ENCODE assay signal across 8 cellular contexts in genomic region chr3:196568246-196569002, GRCh38. TPM values are rescaled to one million over a fixed set of nuclear protein-coding genes. Genes with fewer than 3 reads are reported as not detected.
DNase-seq lines count a peak whose midpoint lies in the region; ATAC-seq, FAIRE-seq and TF ChIP-seq lines count a peak whose summit lies in the region.

Gene FBXO45 (plus strand): TSS chr3:196568660. CDS start chr3:196568985, 325 bp downstream.
Gene WDR53 (minus strand): TSS chr3:196568554. CDS start chr3:196561475, 7,079 bp downstream.

- peaks cover 7% of the 10 kb centered on the region for H3K36me3 Mint-ChIP-seq in nephron (ENCODE audit: low read depth)

- peaks cover 23% of the 10 kb centered on the region for H3K4me1 Mint-ChIP-seq in nephron

- ATAC-seq in stimulated activated naive CD8-positive, alpha-beta T cell treated with anti-CD3 and anti-CD28 coated beads, Interleukin-15, Interleukin-2, amounts not matched to agents 100 U/mL and 50 U/mL, for 24 hours, result peak; percentile 96

- H3F3A ChIP-seq in MM.1S (ENCODE audit: insufficient read depth, low read length), result peaks cover 24% of the 10 kb centered on the region

- H3K9me2 ChIP-seq in MM.1S (replicated peaks; ENCODE audit: insufficient read depth, low read length), result no peaks in the 10 kb centered on the region

- H3K27ac Mint-ChIP-seq in nephron, result peak within 1 kb of the TSS; percentile 71 to 88 (median 86)

- DNase-seq in HCEC 1CT (peak; percentile 96), MM.1S (peak; percentile 99), SHP77 treated with DMSO at 0.1 percent for 48 hours (lab: John Stamatoyannopoulos, UW) (peak; percentile 26), fibroblast of the aortic adventitia (ENCODE audit: low read depth) (peak; percentile 90)
- DNase-seq in activated effector memory CD4-positive, alpha-beta T cell treated with anti-CD3 and anti-CD28 coated beads, Interleukin-2, amount 50 U/mL, for 16 hours, result peak; percentile 99
- DNase-seq in stimulated activated naive CD8-positive, alpha-beta T cell treated with anti-CD3 and anti-CD28 coated beads, Interleukin-15, Interleukin-2, amounts not matched to agents 100 U/mL and 50 U/mL, for 24 hours, result peak; percentile 96

- peak within 1 kb of the TSS; percentile 63; the same call in 1 of the 2 replicates for H3K27ac ChIP-seq in MM.1S (ENCODE audit: low read length)

- peaks cover 75% of the 10 kb centered on the region for H3K79me2 ChIP-seq in MM.1S (ENCODE audit: low read length)

- no peaks in the 10 kb centered on the region for H3K27me3 Mint-ChIP-seq in nephron (ENCODE audit: low read depth)

- H3K36me3 ChIP-seq in MM.1S (replicated peaks; ENCODE audit: insufficient read depth, low read length), result no peaks in the 10 kb centered on the region

- H3K9me3 ChIP-seq in MM.1S (replicated peaks; ENCODE audit: insufficient read depth, low read length), result no peaks in the 10 kb centered on the region

- peak; percentile 77 for FAIRE-seq in G401.6 (lab: Jason Lieb, UNC)

- peak within 1 kb of the TSS; percentile 85 for H3K4me2 ChIP-seq in MM.1S (ENCODE audit: low read depth, low read length)

- no peaks in the 10 kb centered on the region for H3K27me3 ChIP-seq in MM.1S (replicated peaks; ENCODE audit: insufficient read depth, low read length)

- no peaks in the 10 kb centered on the region for H3K9me3 Mint-ChIP-seq in nephron

- H3K4me3 ChIP-seq in MM.1S (ENCODE audit: low read length), result peak within 1 kb of the TSS; percentile 92
- H3K4me3 ChIP-seq in fibroblast of the aortic adventitia (ENCODE audit: low read depth, low read length), result peak within 1 kb of the TSS; percentile 100

- H3K4me3 Mint-ChIP-seq in nephron, result peak within 1 kb of the TSS; percentile 97 to 98 (median 97)

- peak within 1 kb of the TSS; percentile 88 for H3K9ac ChIP-seq in MM.1S (ENCODE audit: low read length)

- no peak for TF ChIP-seq CTCF in MM.1S (IDR thresholded peaks at IDR 0.05; ENCODE audit: low read length)
- TF ChIP-seq CTCF in fibroblast of the aortic adventitia (IDR thresholded peaks at IDR 0.05; ENCODE audit: insufficient read depth, low read length), result no peak
- TF ChIP-seq CTCF in nephron (IDR thresholded peaks at IDR 0.05; ENCODE audit: unreplicated experiment in 3 of 3), result no peak

- H3K4me1 ChIP-seq in MM.1S (ENCODE audit: low read length), result peaks cover 28% of the 10 kb centered on the region

- H4K20me1 ChIP-seq in MM.1S (ENCODE audit: insufficient read depth, low read length), result no peaks in the 10 kb centered on the region; the same call in 1 of the 2 replicates

- H2AFZ ChIP-seq in MM.1S (ENCODE audit: low read length), result peak within 1 kb of the TSS; percentile 87

RNA-seq across cellular contexts. Expression of gene FBXO45, which starts in this region (rescaled TPM):
- total RNA-seq in fibroblast of the aortic adventitia (ENCODE audit: low replicate concordance), result 8.3 and 14.0 TPM in 2 replicates

RNA-seq across cellular contexts. Expression of gene WDR53, which starts in this region (rescaled TPM):
- 6.5 and 7.1 TPM in 2 replicates for total RNA-seq in fibroblast of the aortic adventitia (ENCODE audit: low replicate concordance)

Comparison
In these comparisons a context has a peak if more than half of its experiments do, and no peak if none do; other contexts are left out.
1. Peak in every context shown above with its lines: DNase-seq, ATAC-seq, H3K4me3 ChIP-seq and H3K27ac ChIP-seq.
2. DNase-seq: peak in every context shown above with its lines; median percentile 99 in MM.1S; 99 in activated effector memory CD4-positive, alpha-beta T cell treated with anti-CD3 and anti-CD28 coated beads, Interleukin-2, amount 50 U/mL, for 16 hours; 96 in HCEC 1CT; 96 in stimulated activated naive CD8-positive, alpha-beta T cell treated with anti-CD3 and anti-CD28 coated beads, Interleukin-15, Interleukin-2, amounts not matched to agents 100 U/mL and 50 U/mL, for 24 hours; 90 in fibroblast of the aortic adventitia; 26 in SHP77 treated with DMSO at 0.1 percent for 48 hours.